8 cellular contexts compared by ENCODE assay signal in genomic region chr7:143288836-143289235, GRCh38. TPM values are rescaled to one million over a fixed set of nuclear protein-coding genes. Genes with fewer than 3 reads are reported as not detected.
A peak's percentile ranks its signal among the peaks of the same experiment; 100 is the strongest.
DNase-seq lines count a peak whose midpoint lies in the region; ATAC-seq and TF ChIP-seq lines count a peak whose summit lies in the region.

No MANE protein-coding gene starts in this region.

- H3K36me3 Mint-ChIP-seq in naive thymus-derived CD8-positive, alpha-beta T cell, result peaks cover 0 to 38% (median 16%) of the 10 kb centered on the region in 3 donors

- H3K27ac Mint-ChIP-seq in naive thymus-derived CD8-positive, alpha-beta T cell, result peak overlapping the region; percentile 81 to 98 (median 90)

- no peak for TF ChIP-seq CTCF in coronary artery (IDR thresholded peaks at IDR 0.05)

- H3K27me3 Mint-ChIP-seq in naive thymus-derived CD8-positive, alpha-beta T cell, result no peaks in the 10 kb centered on the region

- POLR2A ChIA-PET in naive thymus-derived CD8-positive, alpha-beta T cell (lab: Charles Lee), result interaction anchor here (0.8 to 3.6 kb wide), 11 partner anchors 9 to 119 kb away, joined by 4 to 51 read pairs (median 9); partner anchors contain the start of genes EPHA1 and GSTK1

- DNase-seq in DMS53 (lab: John Stamatoyannopoulos, UW) (peak; percentile 45), DMS53 treated with DMSO at 0.1 percent for 48 hours (lab: John Stamatoyannopoulos, UW; ENCODE audit: unreplicated experiment) (no peak), M059J (ENCODE audit: low read depth) (peak; percentile 41), coronary artery (ENCODE audit: low spot score) (no peak), germinal center (ENCODE audit: low spot score) (no peak)
- DNase-seq in naive thymus-derived CD8-positive, alpha-beta T cell, result peak in 1 of 10 donors; percentile 9
- DNase-seq in effector CD8-positive, alpha-beta T cell (lab: John Stamatoyannopoulos, UW), result no peak

- peaks cover 0 to 2% (median 0%) of the 10 kb centered on the region in 9 donors for H3K9me3 Mint-ChIP-seq in naive thymus-derived CD8-positive, alpha-beta T cell

- H3K4me3 ChIP-seq in coronary artery, result peak overlapping the region; percentile 91

- peaks cover 27 to 56% (median 54%) of the 10 kb centered on the region in 4 donors for H3K4me1 Mint-ChIP-seq in naive thymus-derived CD8-positive, alpha-beta T cell

- H3K27ac ChIP-seq in coronary artery, result peak overlapping the region; percentile 89 to 92

- H3K4me3 Mint-ChIP-seq in naive thymus-derived CD8-positive, alpha-beta T cell, result peak overlapping the region; percentile 91 to 98 (median 96)

- no peak for ATAC-seq in naive thymus-derived CD8-positive, alpha-beta T cell
- no peak for ATAC-seq in HG03378 (IDR thresholded peaks at IDR 0.05; ENCODE audit: unreplicated experiment)

RNA-seq across cellular contexts. Expression of gene CASP2, which starts 0.7 kb away (rescaled TPM):
- total RNA-seq in M059J (2014; rRNA removed; shearing (Covaris generic)), result 22.5 and 31.2 TPM in 2 replicates
- 10 to 100 TPM; 64.9 to 68.2 TPM for total RNA-seq in naive thymus-derived CD8-positive, alpha-beta T cell
- 10 to 100 TPM; 12.1 to 22.0 (median 14.6) TPM for polyA plus RNA-seq in naive thymus-derived CD8-positive, alpha-beta T cell

RNA-seq across cellular contexts. Expression of gene TMEM139, which starts 4.1 kb away (rescaled TPM):
- 0.07 TPM in 1 of 2 replicates, not detected in the other for total RNA-seq in M059J (2014; rRNA removed; shearing (Covaris generic))
- total RNA-seq in naive thymus-derived CD8-positive, alpha-beta T cell, result 1 to 10 TPM in 1 of 2 experiments, under 1 TPM in 1; 0.29 to 1.2 TPM
- polyA plus RNA-seq in naive thymus-derived CD8-positive, alpha-beta T cell, result under 1 TPM in 1 of 3 donors, not detected in 2; 0.60 TPM

RNA-seq across cellular contexts. Expression of gene GSTK1, which starts 25.6 kb away (rescaled TPM):
- 127 and 133 TPM in 2 replicates for total RNA-seq in M059J (2014; rRNA removed; shearing (Covaris generic))
- total RNA-seq in naive thymus-derived CD8-positive, alpha-beta T cell, result 100 to 1,000 TPM; 278 to 283 TPM
- 100 to 1,000 TPM; 310 to 355 (median 330) TPM for polyA plus RNA-seq in naive thymus-derived CD8-positive, alpha-beta T cell

RNA-seq across cellular contexts. Expression of gene CLCN1, which starts 27.1 kb away (rescaled TPM):
- total RNA-seq in M059J (2014; rRNA removed; shearing (Covaris generic)), result not detected in 2 replicates
- total RNA-seq in naive thymus-derived CD8-positive, alpha-beta T cell, result not detected
- not detected for polyA plus RNA-seq in naive thymus-derived CD8-positive, alpha-beta T cell

Comparison
In these comparisons a context has a peak if more than half of its experiments do, and no peak if none do; other contexts are left out.
1. DNase-seq: peak in DMS53 (single experiment) and M059J (single experiment); none in DMS53 treated with DMSO at 0.1 percent for 48 hours (single experiment), coronary artery (single experiment), effector CD8-positive, alpha-beta T cell (single experiment) and germinal center (single experiment).